Comparison of ENCODE assay signal across 12 cellular contexts in the genomic region with DNA sequence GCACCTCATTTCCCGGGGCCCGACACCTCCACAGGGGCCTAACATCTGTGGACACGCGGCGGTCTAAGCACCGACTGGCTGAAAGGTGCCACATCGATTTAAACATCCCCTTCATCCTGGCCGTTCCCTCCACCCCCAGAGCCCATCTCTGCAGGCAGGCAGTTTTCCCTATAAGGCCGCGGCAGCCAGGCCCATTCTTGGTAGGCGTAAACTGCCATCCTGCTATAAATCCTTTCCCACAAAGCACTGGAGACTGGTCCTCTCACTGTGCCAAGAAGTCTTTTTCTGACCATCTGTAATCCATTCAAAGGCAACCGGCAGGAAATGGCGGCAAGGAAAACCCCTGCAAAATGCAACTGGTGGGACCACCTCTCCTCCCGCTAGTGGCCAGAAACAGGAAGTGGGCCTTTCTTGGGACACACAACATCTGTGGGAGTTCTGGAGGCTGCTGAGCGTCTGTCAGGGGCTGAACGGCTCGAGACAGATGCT. TPM values are rescaled to one million over a fixed set of nuclear protein-coding genes. Genes with fewer than 3 reads are reported as not detected.
A peak's percentile ranks its signal among the peaks of the same experiment; 100 is the strongest.
DNase-seq lines count a peak whose midpoint lies in the region; ATAC-seq and TF ChIP-seq lines count a peak whose summit lies in the region.
"Had no signal": no experiment of that assay in that cellular context is flagged by ENCODE, and none has a peak within 500 bp of the region (broad histone marks: within the 10 kb centered on the region; RNA-seq: fewer than 3 reads in every experiment).

No MANE protein-coding gene starts in this region.

- ATAC-seq in GM19023 (IDR thresholded peaks at IDR 0.05; ENCODE audit: unreplicated experiment) (no peak), GM21515 (IDR thresholded peaks at IDR 0.05; ENCODE audit: unreplicated experiment) (no peak)

- H3K27ac Mint-ChIP-seq in nephron progenitor cell, result peak overlapping the region; percentile 77

- TF ChIP-seq CTCF in choroid plexus epithelial cell (conservative IDR thresholded peaks at IDR 0.05; ENCODE audit: low read depth, low read length) (peak; percentile 21), nephron progenitor cell (IDR thresholded peaks at IDR 0.05) (no peak)

- H3K4me3 ChIP-seq in MG63 (no peak overlapping the region), choroid plexus epithelial cell (ENCODE audit: low read depth, low read length) (no peak overlapping the region)

- peak overlapping the region; percentile 10 for H3K4me3 Mint-ChIP-seq in nephron progenitor cell

- DNase-seq in AG20443 (ENCODE audit: low spot score) (peak; percentile 46), MG63 (peak; percentile 21), choroid plexus epithelial cell (ENCODE audit: low read depth) (no peak), nephron progenitor cell (peak; percentile 37), activated T-cell treated with anti-CD3 and anti-CD28 coated beads for 4 hours (no peak)
- no peak for DNase-seq in stimulated activated CD4-positive, alpha-beta T cell treated with anti-CD3 and anti-CD28 coated beads, Interleukin-15, amount 100 ng/mL, for 24 hours
- DNase-seq: activated naive CD4-positive, alpha-beta T cell treated with Interleukin-2 at 50 U/mL for 16 hours; Calu3; NCI-H2081 treated with DMSO at 0.1 percent for 48 hours had no signal

- H3K36me3 ChIP-seq in MG63, result no peaks in the 10 kb centered on the region

- H3K4me1 Mint-ChIP-seq in nephron progenitor cell, result peaks cover 57% of the 10 kb centered on the region

- peaks cover 10% of the 10 kb centered on the region for H3K36me3 Mint-ChIP-seq in nephron progenitor cell (ENCODE audit: low read depth)

- H3K9me3 Mint-ChIP-seq in nephron progenitor cell, result no peaks in the 10 kb centered on the region

- no peaks in the 10 kb centered on the region for H3K9me3 ChIP-seq in MG63

- H3K27me3 Mint-ChIP-seq in nephron progenitor cell (ENCODE audit: low read depth, poor library complexity), result no peaks in the 10 kb centered on the region

- H3K27me3 ChIP-seq in MG63, result no peaks in the 10 kb centered on the region
- H3K27me3 ChIP-seq: dorsolateral prefrontal cortex had no signal

RNA-seq across cellular contexts. Expression of a gene that starts 22.4 kb away (rescaled TPM):
- total RNA-seq in MG63 (2014; rRNA removed; shearing (Covaris generic); ENCODE audit: low replicate concordance), result 0.59 TPM in 1 of 2 replicates, not detected in the other

Comparison
In these comparisons a context has a peak if more than half of its experiments do, and no peak if none do; other contexts are left out.
1. DNase-seq: peak in AG20443 (single experiment), MG63 (single experiment) and nephron progenitor cell (single experiment); none in choroid plexus epithelial cell (single experiment), activated T-cell treated with anti-CD3 and anti-CD28 coated beads for 4 hours (single experiment) and stimulated activated CD4-positive, alpha-beta T cell treated with anti-CD3 and anti-CD28 coated beads, Interleukin-15, amount 100 ng/mL, for 24 hours (single experiment).